Comparison of ENCODE assay signal across 8 cellular contexts in the genomic region with DNA sequence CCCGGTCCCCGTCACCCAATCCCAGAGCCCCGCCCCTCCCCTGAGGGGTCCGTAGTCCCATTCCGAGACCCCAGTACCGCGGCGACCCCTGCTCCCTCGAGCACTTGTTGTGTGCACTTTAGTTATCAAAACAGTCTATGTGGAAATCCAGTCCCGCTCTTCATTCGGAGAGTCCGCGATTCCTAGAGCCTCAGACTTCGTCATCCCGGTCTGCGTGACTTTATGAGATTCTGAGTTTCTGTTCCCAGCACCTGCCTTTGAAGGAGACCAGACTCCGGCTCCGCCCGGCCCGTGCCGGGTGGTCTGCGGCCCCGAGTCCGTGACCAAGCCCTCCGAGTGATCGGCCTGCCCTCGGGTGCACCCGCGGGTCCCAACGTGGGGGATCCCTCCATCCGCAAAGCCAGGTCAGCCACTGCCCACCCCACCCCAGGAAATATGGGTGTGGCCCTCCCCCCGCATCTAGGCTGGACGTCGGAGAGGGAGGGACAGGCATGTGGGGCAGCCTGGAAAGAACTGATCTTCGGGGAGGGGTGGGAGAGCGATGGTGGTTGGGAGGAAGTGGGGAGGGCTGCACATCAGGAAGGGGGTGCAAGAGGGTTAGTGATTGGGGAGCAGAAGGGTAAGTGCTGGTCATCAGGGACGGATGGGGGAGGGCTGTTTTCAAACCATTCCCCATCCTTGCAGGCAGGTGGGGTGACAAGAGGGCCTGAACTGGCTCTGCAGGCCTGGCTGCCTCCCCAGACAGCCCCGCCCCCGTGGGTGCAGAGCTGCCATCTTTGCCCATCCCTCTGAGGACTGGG. TPM values are rescaled to one million over a fixed set of nuclear protein-coding genes. Genes with fewer than 3 reads are reported as not detected.
DNase-seq lines count a peak whose midpoint lies in the region; ATAC-seq and TF ChIP-seq lines count a peak whose summit lies in the region.

No MANE protein-coding gene starts in this region.

- H3K27ac Mint-ChIP-seq in CD4-positive, CD25-positive, alpha-beta regulatory T cell = peak overlapping the region; percentile 96 to 97 (median 96)

- H3K27ac ChIP-seq in CD4-positive, CD25-positive, alpha-beta regulatory T cell (ENCODE audit: insufficient read depth, low read length, poor library complexity, severe bottlenecking) = peak overlapping the region; percentile 88
- H3K27ac ChIP-seq in HUES48 (ENCODE audit: low read depth, low read length) (peak overlapping the region; percentile 97), ascending aorta (peak overlapping the region; percentile 91 to 94), right atrium auricular region (peak overlapping the region; percentile 95 to 96)

- no peaks in the 10 kb centered on the region for H3K27me3 ChIP-seq in CD4-positive, CD25-positive, alpha-beta regulatory T cell (ENCODE audit: control insufficient read depth, insufficient read depth, low read length)
- H3K27me3 ChIP-seq in HUES48 (ENCODE audit: control insufficient read depth, insufficient read depth, low read length) = no peaks in the 10 kb centered on the region
- H3K27me3 ChIP-seq in ascending aorta = no peaks in the 10 kb centered on the region
- H3K27me3 ChIP-seq in right atrium auricular region = no peaks in the 10 kb centered on the region

- peaks cover 7 to 56% (median 34%) of the 10 kb centered on the region in 4 donors for H3K4me1 Mint-ChIP-seq in CD4-positive, CD25-positive, alpha-beta regulatory T cell

- ATAC-seq in CD4-positive, CD25-positive, alpha-beta regulatory T cell (ENCODE audit: low read depth in 2 of 2) = no peak
- ATAC-seq in GM19455 (IDR thresholded peaks at IDR 0.05; ENCODE audit: unreplicated experiment) = peak; percentile 26
- ATAC-seq in GM18861 (IDR thresholded peaks at IDR 0.05; ENCODE audit: unreplicated experiment) = no peak

- no peaks in the 10 kb centered on the region for H3K9me3 Mint-ChIP-seq in CD4-positive, CD25-positive, alpha-beta regulatory T cell

- H3K4me3 Mint-ChIP-seq in CD4-positive, CD25-positive, alpha-beta regulatory T cell = peak overlapping the region; percentile 96 to 100 (median 98)

- peak overlapping the region; percentile 83 for H3K4me3 ChIP-seq in CD4-positive, CD25-positive, alpha-beta regulatory T cell (ENCODE audit: low read depth, low read length)
- peak overlapping the region; percentile 96 for H3K4me3 ChIP-seq in HUES48 (ENCODE audit: low read depth, low read length)
- H3K4me3 ChIP-seq in ascending aorta = peak overlapping the region; percentile 75 to 82
- H3K4me3 ChIP-seq in right atrium auricular region = peak overlapping the region; percentile 82 to 87

- TF ChIP-seq CTCF in ascending aorta (IDR thresholded peaks at IDR 0.05) (no peak), right atrium auricular region (IDR thresholded peaks at IDR 0.05) (no peak)

- DNase-seq in CD4-positive, CD25-positive, alpha-beta regulatory T cell = peak; percentile 19 to 62 (median 37)
- DNase-seq in SW480 (ENCODE audit: low spot score) (peak; percentile 61), ascending aorta (ENCODE audit: low spot score in 2 of 2) (peak in 1 of 2 donors; percentile 70), right atrium auricular region (ENCODE audit: low spot score) (peak; percentile 64), posterior vena cava (ENCODE audit: low spot score) (peak; percentile 86)

- H3K36me3 ChIP-seq in CD4-positive, CD25-positive, alpha-beta regulatory T cell (ENCODE audit: control insufficient read depth, insufficient read depth, low read length) = peaks cover 32% of the 10 kb centered on the region
- H3K36me3 ChIP-seq in HUES48 (ENCODE audit: control insufficient read depth, insufficient read depth, low read length) (peaks cover 51% of the 10 kb centered on the region), ascending aorta (peaks cover 27 to 56% of the 10 kb centered on the region in 2 donors), right atrium auricular region (peaks cover 43% of the 10 kb centered on the region)

- peaks cover 33% of the 10 kb centered on the region for H3K4me1 ChIP-seq in CD4-positive, CD25-positive, alpha-beta regulatory T cell (ENCODE audit: control insufficient read depth, insufficient read depth, low read length, poor library complexity, severe bottlenecking)
- H3K4me1 ChIP-seq in HUES48 (ENCODE audit: control insufficient read depth, insufficient read depth, low read length) (peaks cover 11% of the 10 kb centered on the region), ascending aorta (peaks cover 9 to 20% of the 10 kb centered on the region in 2 donors), right atrium auricular region (peaks cover 0 to 58% of the 10 kb centered on the region in 2 donors)

- H3K36me3 Mint-ChIP-seq in CD4-positive, CD25-positive, alpha-beta regulatory T cell = peaks cover 38% of the 10 kb centered on the region

- H3K27me3 Mint-ChIP-seq in CD4-positive, CD25-positive, alpha-beta regulatory T cell = peaks cover 6% of the 10 kb centered on the region

- intact Hi-C loops in ascending aorta (cut with DNase I) = loop anchor here (1.0 kb wide), 2 partner anchors 28 to 56 kb away; a partner anchor contains a TSS
- intact Hi-C loops in posterior vena cava (cut with DNase I) = no loop called here

- H3K9me3 ChIP-seq in CD4-positive, CD25-positive, alpha-beta regulatory T cell (ENCODE audit: control insufficient read depth in 2 of 2, low read length in 2 of 2) = no peaks in the 10 kb centered on the region
- no peaks in the 10 kb centered on the region for H3K9me3 ChIP-seq in HUES48 (ENCODE audit: control insufficient read depth, insufficient read depth, low read length)
- H3K9me3 ChIP-seq in ascending aorta = no peaks in the 10 kb centered on the region
- no peaks in the 10 kb centered on the region for H3K9me3 ChIP-seq in right atrium auricular region

- H3K9ac ChIP-seq in HUES48 (ENCODE audit: low read depth, low read length) = peak overlapping the region; percentile 49

RNA-seq across cellular contexts. Expression of a gene that starts 0.6 kb away (rescaled TPM):
- total RNA-seq in CD4-positive, CD25-positive, alpha-beta regulatory T cell = 24.0 TPM
- polyA plus RNA-seq in CD4-positive, CD25-positive, alpha-beta regulatory T cell = 1 to 10 TPM; 3.9 to 7.2 (median 5.2) TPM
- total RNA-seq in ascending aorta (22.8 TPM), right atrium auricular region (10 to 100 TPM; 12.0 to 23.1 TPM), posterior vena cava (10 to 100 TPM; 15.6 to 16.9 TPM)

RNA-seq across cellular contexts. Expression of a gene that starts 0.7 kb away (rescaled TPM):
- total RNA-seq in CD4-positive, CD25-positive, alpha-beta regulatory T cell = 1,070 TPM
- polyA plus RNA-seq in CD4-positive, CD25-positive, alpha-beta regulatory T cell = 1,000 to 10,000 TPM; 1,415 to 2,269 (median 1,793) TPM
- total RNA-seq in ascending aorta = 1,924 TPM
- 1,000 to 10,000 TPM in 1 of 2 donors, 100 to 1,000 TPM in 1; 623 to 1,266 TPM for total RNA-seq in right atrium auricular region
- total RNA-seq in posterior vena cava = 1,000 to 10,000 TPM in 1 of 2 donors, 100 to 1,000 TPM in 1; 993 to 1,044 TPM

RNA-seq across cellular contexts. Expression of a gene that starts 27.7 kb away (rescaled TPM):
- total RNA-seq in CD4-positive, CD25-positive, alpha-beta regulatory T cell = 9.0 TPM
- 1 to 10 TPM; 3.4 to 7.8 (median 6.7) TPM for polyA plus RNA-seq in CD4-positive, CD25-positive, alpha-beta regulatory T cell
- total RNA-seq in ascending aorta (2.9 TPM), right atrium auricular region (1 to 10 TPM; 5.7 TPM), posterior vena cava (1 to 10 TPM; 6.5 to 8.0 TPM)

RNA-seq across cellular contexts. Expression of a gene that starts 54.9 kb away (rescaled TPM):
- total RNA-seq in CD4-positive, CD25-positive, alpha-beta regulatory T cell = 15.6 TPM
- polyA plus RNA-seq in CD4-positive, CD25-positive, alpha-beta regulatory T cell = 10 to 100 TPM in 2 of 4 donors, 1 to 10 TPM in 2; 5.5 to 14.7 (median 8.0) TPM
- total RNA-seq in ascending aorta (75.7 TPM), right atrium auricular region (10 to 100 TPM; 19.2 to 19.8 TPM), posterior vena cava (10 to 100 TPM; 10.4 to 16.3 TPM)
